Comparison of ENCODE assay signal across 8 cellular contexts in genomic region chr12:46983959-46984833, GRCh38.
A peak's percentile ranks its signal among the peaks of the same experiment; 100 is the strongest.
DNase-seq lines count a peak whose midpoint lies in the region; ATAC-seq, FAIRE-seq and TF ChIP-seq lines count a peak whose summit lies in the region.

No MANE protein-coding gene starts in this region.

- no peak for TF ChIP-seq EP300 in K562 (IDR thresholded peaks at IDR 0.05; ENCODE audit: low read length)

- H3K27me3 Mint-ChIP-seq in CD8-positive, alpha-beta memory T cell, result peaks cover 25 to 61% of the 10 kb centered on the region in 2 donors
- H3K27me3 Mint-ChIP-seq in immature natural killer cell (ENCODE audit: low read depth in 3 of 3), result peaks cover 7 to 22% (median 7%) of the 10 kb centered on the region in 3 donors

- H3K4me3 ChIP-seq in CD8-positive, alpha-beta memory T cell (ENCODE audit: low read length), result no peak overlapping the region
- H3K4me3 ChIP-seq in SJCRH30 (no peak overlapping the region), K562 (no peak overlapping the region)

- no peak overlapping the region for H2AFZ ChIP-seq in K562 (ENCODE audit: low read depth, low read length)

- in situ Hi-C loops in K562 (cut with MboI), result no loop called here

- no peak overlapping the region for H3K9ac ChIP-seq in K562 (ENCODE audit: insufficient read depth in 1 of 2, low read depth in 2 of 2, low read length in 2 of 2)

- no peak overlapping the region for H3K4me3 Mint-ChIP-seq in CD8-positive, alpha-beta memory T cell
- H3K4me3 Mint-ChIP-seq in immature natural killer cell, result no peak overlapping the region

- peak; percentile 56 for FAIRE-seq in K562 (lab: Jason Lieb, UNC)

- no peaks in the 10 kb centered on the region for H3K27me3 ChIP-seq in CD8-positive, alpha-beta memory T cell (ENCODE audit: insufficient read depth, low read length, poor library complexity, severe bottlenecking)
- no peaks in the 10 kb centered on the region for H3K27me3 ChIP-seq in SJCRH30
- H3K27me3 ChIP-seq in K562 (ENCODE audit: control insufficient read depth in 2 of 2, insufficient read depth in 2 of 2, low read length in 2 of 2), result no peaks in the 10 kb centered on the region; a peak in 1 of 5 replicates

- peak in 3 of 5 donors; percentile 24 to 49 (median 25) for DNase-seq in CD8-positive, alpha-beta memory T cell
- DNase-seq in LHCN-M2 (ENCODE audit: low read depth) (peak; percentile 84), SJCRH30 (peak; percentile 61 to 87), K562 (ENCODE audit: extremely low read depth in 1 of 4, low spot score in 3 of 4) (peak in 2 of 4 experiments; percentile 17 to 41), immature natural killer cell (peak; percentile 14 to 34 (median 19))
- DNase-seq in stimulated activated CD4-positive, alpha-beta T cell treated with anti-CD3 and anti-CD28 coated beads, Interleukin-4, amount 100 ng/mL, for 1 hour, result peak; percentile 7

- H3K27ac Mint-ChIP-seq in CD8-positive, alpha-beta memory T cell, result no peak overlapping the region
- H3K27ac Mint-ChIP-seq in immature natural killer cell, result no peak overlapping the region

- POLR2A ChIA-PET in CD8-positive, alpha-beta memory T cell (lab: Charles Lee), result no interaction called here
- POLR2A ChIA-PET in K562 (lab: Yijun Ruan, JAX), result no interaction called here

- intact Hi-C loops in K562 (cut with micrococcal nuclease), result no loop called here

- no TSS peak for BruUV-seq in K562 (replicated peaks; lab: Mats Ljungman, UMichigan)

- H3K9me3 ChIP-seq in CD8-positive, alpha-beta memory T cell (ENCODE audit: low read length), result no peaks in the 10 kb centered on the region
- peaks cover 7% of the 10 kb centered on the region; the same call in 1 of the 2 replicates for H3K9me3 ChIP-seq in SJCRH30 (replicated peaks)
- no peaks in the 10 kb centered on the region for H3K9me3 ChIP-seq in K562 (replicated peaks; ENCODE audit: control insufficient read depth, insufficient read depth, low read depth, low read length)

- CTCF ChIA-PET in CD8-positive, alpha-beta memory T cell (lab: Charles Lee), result interaction anchor here (1.5 kb wide), 1 partner anchor 640 kb away, joined by 3 read pairs; no protein-coding TSS in a partner anchor
- CTCF ChIA-PET in K562 (lab: Yijun Ruan, JAX; ENCODE audit: low intra/inter-chr PET ratio), result no interaction called here

- no peaks in the 10 kb centered on the region for H3K79me2 ChIP-seq in K562 (ENCODE audit: control insufficient read depth, insufficient read depth, low read length)

- H3K4me2 ChIP-seq in K562 (ENCODE audit: insufficient read depth, low read length), result no peak overlapping the region

- no peaks in the 10 kb centered on the region for H3K36me3 ChIP-seq in CD8-positive, alpha-beta memory T cell (ENCODE audit: insufficient read depth, low read length)
- no peaks in the 10 kb centered on the region for H3K36me3 ChIP-seq in SJCRH30
- H3K36me3 ChIP-seq in K562 (ENCODE audit: control insufficient read depth, insufficient read depth, low read length), result no peaks in the 10 kb centered on the region

- TF ChIP-seq POLR2A in K562 (conservative IDR thresholded peaks at IDR 0.05), result no peak

- ATAC-seq in GM19351 (IDR thresholded peaks at IDR 0.05; ENCODE audit: unreplicated experiment), result peak; percentile 60
- peak; percentile 86 for ATAC-seq in K562
- no peak for ATAC-seq in HG03097 (IDR thresholded peaks at IDR 0.05; ENCODE audit: low FRiP score, unreplicated experiment)

- WGBS in K562 (ENCODE audit: insufficient coverage, low coverage, missing lambda C conversion rate), result 2% methylated on average over 7 of the region's 7 CpGs

- H3K9me1 ChIP-seq in K562 (ENCODE audit: control insufficient read depth, insufficient read depth, low read length), result no peaks in the 10 kb centered on the region

- H3K4me1 ChIP-seq in CD8-positive, alpha-beta memory T cell (ENCODE audit: insufficient read depth, low read length), result peaks cover 9% of the 10 kb centered on the region
- H3K4me1 ChIP-seq in SJCRH30 (peaks cover 6% of the 10 kb centered on the region), K562 (replicated peaks in 1 of 2; ENCODE audit: control insufficient read depth in 2 of 2, insufficient read depth in 2 of 2, low read length in 2 of 2) (no peaks in the 10 kb centered on the region)

- H3K36me3 Mint-ChIP-seq in CD8-positive, alpha-beta memory T cell, result peaks cover 0 to 2% (median 0%) of the 10 kb centered on the region in 3 donors
- H3K36me3 Mint-ChIP-seq in immature natural killer cell, result peaks cover 0 to 3% (median 0%) of the 10 kb centered on the region in 3 donors

- H3K27ac ChIP-seq in CD8-positive, alpha-beta memory T cell (ENCODE audit: low read depth, low read length), result no peak overlapping the region
- H3K27ac ChIP-seq in SJCRH30, result no peak overlapping the region
- no peak overlapping the region for H3K27ac ChIP-seq in K562 (ENCODE audit: extremely low read depth, low read depth, low read length)

- H3K4me1 Mint-ChIP-seq in CD8-positive, alpha-beta memory T cell, result peaks cover 0 to 7% (median 5%) of the 10 kb centered on the region in 3 donors
- H3K4me1 Mint-ChIP-seq in immature natural killer cell, result peaks cover 0 to 6% of the 10 kb centered on the region in 2 donors

- peak; percentile 73 to 83 for TF ChIP-seq RAD21 in K562 (CRISPR knock-in tag; conservative IDR thresholded peaks at IDR 0.05 in 1 of 2, IDR thresholded peaks at IDR 0.05 in 1 of 2)

- peaks cover 0 to 13% (median 7%) of the 10 kb centered on the region in 5 donors for H3K9me3 Mint-ChIP-seq in CD8-positive, alpha-beta memory T cell
- peaks cover 0 to 2% (median 0%) of the 10 kb centered on the region in 6 donors for H3K9me3 Mint-ChIP-seq in immature natural killer cell

- peak; percentile 56 to 83 (median 72) for TF ChIP-seq CTCF in K562 (IDR thresholded peaks at IDR 0.05 in 2 of 3, conservative IDR thresholded peaks at IDR 0.05 in 1 of 3; ENCODE audit: insufficient read depth in 2 of 3, low read depth in 1 of 3, low read length in 3 of 3)

- H4K20me1 ChIP-seq in K562 (replicated peaks; ENCODE audit: control insufficient read depth, insufficient read depth, low read length), result no peaks in the 10 kb centered on the region

TF ChIP-seq in K562, 482 proteins besides CTCF, POLR2A, EP300 and RAD21 (continues in another document):
- TF ChIP-seq CHD4 (IDR thresholded peaks at IDR 0.05; ENCODE audit: insufficient read depth, insufficient replicate concordance, low read depth, low read length, poor library complexity, severe bottlenecking) (no peak), SFPQ (IDR thresholded peaks at IDR 0.05; ENCODE audit: low read depth, low read length) (no peak), SNAPC5 (CRISPR knock-in tag; IDR thresholded peaks at IDR 0.05) (no peak), FOXJ2 (tag; IDR thresholded peaks at IDR 0.05) (no peak), HDGF (IDR thresholded peaks at IDR 0.05) (no peak), SOX6 (IDR thresholded peaks at IDR 0.05) (no peak), ZNF197 (CRISPR knock-in tag; IDR thresholded peaks at IDR 0.05; ENCODE audit: low read depth) (no peak), ZNF263 (CRISPR knock-in tag; IDR thresholded peaks at IDR 0.05; ENCODE audit: borderline replicate concordance) (no peak), FOXM1 (IDR thresholded peaks at IDR 0.05; ENCODE audit: low read depth) (no peak), FOXM1 (CRISPR knock-in tag; IDR thresholded peaks at IDR 0.05; ENCODE audit: low read depth) (no peak), MLX (CRISPR knock-in tag; conservative IDR thresholded peaks at IDR 0.05) (no peak), MAZ (CRISPR knock-in tag; conservative IDR thresholded peaks at IDR 0.05 in 1 of 2, IDR thresholded peaks at IDR 0.05 in 1 of 2) (0 out of 4 replicates have a peak, but pooled peaks of 1 of the 2 experiments have one; percentile 18), PTRF (tag; IDR thresholded peaks at IDR 0.05) (no peak)
- TF ChIP-seq, protein P1, sequence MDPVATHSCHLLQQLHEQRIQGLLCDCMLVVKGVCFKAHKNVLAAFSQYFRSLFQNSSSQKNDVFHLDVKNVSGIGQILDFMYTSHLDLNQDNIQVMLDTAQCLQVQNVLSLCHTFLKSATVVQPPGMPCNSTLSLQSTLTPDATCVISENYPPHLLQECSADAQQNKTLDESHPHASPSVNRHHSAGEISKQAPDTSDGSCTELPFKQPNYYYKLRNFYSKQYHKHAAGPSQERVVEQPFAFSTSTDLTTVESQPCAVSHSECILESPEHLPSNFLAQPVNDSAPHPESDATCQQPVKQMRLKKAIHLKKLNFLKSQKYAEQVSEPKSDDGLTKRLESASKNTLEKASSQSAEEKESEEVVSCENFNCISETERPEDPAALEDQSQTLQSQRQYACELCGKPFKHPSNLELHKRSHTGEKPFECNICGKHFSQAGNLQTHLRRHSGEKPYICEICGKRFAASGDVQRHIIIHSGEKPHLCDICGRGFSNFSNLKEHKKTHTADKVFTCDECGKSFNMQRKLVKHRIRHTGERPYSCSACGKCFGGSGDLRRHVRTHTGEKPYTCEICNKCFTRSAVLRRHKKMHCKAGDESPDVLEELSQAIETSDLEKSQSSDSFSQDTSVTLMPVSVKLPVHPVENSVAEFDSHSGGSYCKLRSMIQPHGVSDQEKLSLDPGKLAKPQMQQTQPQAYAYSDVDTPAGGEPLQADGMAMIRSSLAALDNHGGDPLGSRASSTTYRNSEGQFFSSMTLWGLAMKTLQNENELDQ (CRISPR knock-in tag; IDR thresholded peaks at IDR 0.05; ENCODE audit: borderline replicate concordance), result no peak
